Comparison of ENCODE assay signal across 17 cellular contexts in genomic region chr10:127048630-127049029, GRCh38.
"Had no signal": no experiment of that assay in that cellular context is flagged by ENCODE, and none has a peak within 500 bp of the region (broad histone marks: within the 10 kb centered on the region; RNA-seq: fewer than 3 reads in every experiment).

No MANE protein-coding gene starts in this region.

- H3K27me3 ChIP-seq: testis, uterus had no signal

- H3K4me3 ChIP-seq: prostate gland, testis, uterus had no signal

- H3K9me3 ChIP-seq: prostate gland, testis, uterus had no signal

- H3K36me3 ChIP-seq: prostate gland, uterus had no signal

- H3K27ac ChIP-seq: epithelial cell of prostate, prostate gland, testis, uterus had no signal

- DNase-seq: activated CD4-positive, alpha-beta T cell treated with anti-CD3 and anti-CD28 coated beads, Interleukin-2, amount 10 ng/mL, durations not matched to agents 24 days and 14 days; activated CD8-positive, alpha-beta memory T cell treated with anti-CD3 and anti-CD28 coated beads, Interleukin-2, amount 10 ng/mL, durations not matched to agents 7 days and 5 days; activated CD8-positive, alpha-beta T cell treated with anti-CD3 and anti-CD28 coated beads for 36 hours; activated effector memory CD4-positive, alpha-beta T cell treated with anti-CD3 and anti-CD28 coated beads, Interleukin-2, amount 50 U/mL, for 16 hours; activated naive CD4-positive, alpha-beta T cell treated with anti-CD3 and anti-CD28 coated beads, Interleukin-2, amount 50 U/mL, for 16 hours; activated T-cell treated with anti-CD3 and anti-CD28 coated beads for 4 hours; aorta; foreskin fibroblast; glutamatergic neuron; hippocampal formation; stimulated activated CD4-positive, alpha-beta T cell treated with anti-CD3 and anti-CD28 coated beads, Interleukin-4, amount 100 ng/mL, for 1 hour; stimulated activated naive CD4-positive, alpha-beta T cell; trophoblast cell; uterus had no signal

- H3K4me1 ChIP-seq: testis, uterus had no signal
